Comparison of ENCODE assay signal across 7 cellular contexts in the genomic region with DNA sequence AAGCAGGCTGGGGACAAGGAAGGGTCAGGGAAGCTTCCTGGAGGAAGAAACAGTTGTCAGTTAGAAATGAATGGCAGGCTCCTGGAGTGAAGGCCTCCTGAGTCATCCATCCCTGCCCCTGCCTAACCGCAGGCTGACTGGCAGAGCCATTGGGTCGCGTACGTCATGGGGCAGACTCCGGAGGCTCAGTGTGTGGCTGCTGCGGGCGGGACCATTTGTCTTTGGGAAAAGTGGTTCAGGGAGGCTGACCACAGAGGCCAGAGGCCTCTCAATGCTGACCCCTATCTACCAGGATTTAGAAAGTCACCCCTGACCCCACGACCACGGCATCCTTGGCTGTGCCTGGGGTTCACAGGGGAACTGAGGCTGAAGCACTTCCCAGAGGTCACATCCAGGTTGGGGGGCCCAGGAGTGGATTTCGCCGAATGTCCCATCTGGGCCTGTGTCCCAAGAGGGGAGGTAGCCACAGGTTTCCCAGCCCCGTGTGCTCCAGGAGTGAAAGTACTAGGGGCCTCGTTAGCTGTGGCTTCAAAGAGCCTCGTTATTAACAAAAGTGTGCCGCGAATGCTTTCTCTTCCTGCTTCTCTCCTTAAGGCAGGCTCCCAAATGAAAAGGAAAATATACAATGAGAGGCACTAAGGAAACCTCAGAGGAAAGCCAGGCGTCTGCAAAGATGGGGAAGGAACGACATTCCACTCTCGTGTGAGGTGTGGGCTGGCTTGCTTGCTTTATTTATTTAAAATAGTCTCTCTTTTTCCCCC. TPM values are rescaled to one million over a fixed set of nuclear protein-coding genes. Genes with fewer than 3 reads are reported as not detected.
DNase-seq lines count a peak whose midpoint lies in the region.

No MANE protein-coding gene starts in this region.

- H3K27me3 ChIP-seq in SJCRH30 (no peaks in the 10 kb centered on the region), stomach smooth muscle (ENCODE audit: control insufficient read depth in 1 of 2, insufficient read depth in 2 of 2, low read length in 2 of 2) (no peaks in the 10 kb centered on the region)

- H3K36me3 ChIP-seq in SJCRH30 (no peaks in the 10 kb centered on the region), stomach smooth muscle (ENCODE audit: control insufficient read depth in 2 of 2, insufficient read depth in 2 of 2, low read length in 2 of 2) (no peaks in the 10 kb centered on the region)

- H3K4me1 ChIP-seq in SJCRH30 = peaks cover 41% of the 10 kb centered on the region
- peaks cover 75% of the 10 kb centered on the region for H3K4me1 ChIP-seq in stomach smooth muscle (ENCODE audit: control insufficient read depth, insufficient read depth, low read length)

- DNase-seq in HCEC 1CT = peak; percentile 90
- peak; percentile 92 for DNase-seq in SJCRH30
- DNase-seq in fibroblast of the conjunctiva (ENCODE audit: low read depth) = peak; percentile 56
- DNase-seq in retina = no peak
- DNase-seq in NCI-H187 (lab: John Stamatoyannopoulos, UW) = no peak
- no peak for DNase-seq in effector CD8-positive, alpha-beta T cell (lab: John Stamatoyannopoulos, UW)

- peak overlapping the region; percentile 62 to 73 for H3K9ac ChIP-seq in stomach smooth muscle (ENCODE audit: low read length in 2 of 2)

- H3K27ac ChIP-seq in SJCRH30 = peak overlapping the region; percentile 73
- H3K27ac ChIP-seq in stomach smooth muscle (ENCODE audit: low read length) = peak overlapping the region; percentile 89

- H3K4me3 ChIP-seq in SJCRH30 = no peak overlapping the region
- H3K4me3 ChIP-seq in stomach smooth muscle (ENCODE audit: low read length in 2 of 2) = peak overlapping the region; percentile 36 to 55

- no peaks in the 10 kb centered on the region for H3K9me3 ChIP-seq in SJCRH30 (replicated peaks)
- no peaks in the 10 kb centered on the region for H3K9me3 ChIP-seq in stomach smooth muscle (ENCODE audit: control insufficient read depth in 2 of 2, low read length in 2 of 2)

RNA-seq across cellular contexts. Expression of a gene that starts 58.9 kb away (rescaled TPM):
- 0.76 and 1.4 TPM in 2 replicates for total RNA-seq in SJCRH30 (2014; rRNA removed; shearing (Covaris generic))

Comparison
In these comparisons a context has a peak if more than half of its experiments do, and no peak if none do; other contexts are left out.
1. DNase-seq: peak in HCEC 1CT (single experiment), SJCRH30 (2 of 2) and fibroblast of the conjunctiva (single experiment); none in retina (single experiment), NCI-H187 (0 of 2) and effector CD8-positive, alpha-beta T cell (single experiment).